8 cellular contexts compared by ENCODE assay signal in genomic region chr14:104676694-104677505, GRCh38. TPM values are rescaled to one million over a fixed set of nuclear protein-coding genes. Genes with fewer than 3 reads are reported as not detected.
DNase-seq lines count a peak whose midpoint lies in the region; ATAC-seq, FAIRE-seq and TF ChIP-seq lines count a peak whose summit lies in the region.

No MANE protein-coding gene starts in this region.

- no peaks in the 10 kb centered on the region for H3K27me3 ChIP-seq in iPS-20b (ENCODE audit: insufficient read depth, low read length)

- peak; percentile 19 for ATAC-seq in HG03066 (IDR thresholded peaks at IDR 0.05; ENCODE audit: low read depth, unreplicated experiment)
- no peak for ATAC-seq in HG02588 (IDR thresholded peaks at IDR 0.05; ENCODE audit: unreplicated experiment)

- DNase-seq in GM12892 (ENCODE audit: insufficient read length) (no peak), NCI-H2081 treated with DMSO at 0.1 percent for 48 hours (lab: John Stamatoyannopoulos, UW) (no peak), GM12891 (ENCODE audit: insufficient read length, low spot score) (no peak)
- peak; percentile 46 for DNase-seq in activated T-helper 9 cell treated with anti-CD3 and anti-CD28 coated beads, Interleukin-2, amount 50 U/mL, for 16 hours (ENCODE audit: low read depth)
- peak in 2 of 3 experiments; percentile 42 to 49 for DNase-seq in stimulated activated CD4-positive, alpha-beta T cell treated with anti-CD3 and anti-CD28 coated beads, TNF-alpha, amount 100 ng/mL, for 4 hours (ENCODE audit: low read depth in 3 of 3)

- peaks cover 29% of the 10 kb centered on the region for H3K4me1 ChIP-seq in iPS-20b (ENCODE audit: insufficient read depth, low read length)

- peak overlapping the region; percentile 70 for H3K4me3 ChIP-seq in iPS-20b (ENCODE audit: low read length)

- peak; percentile 30 for FAIRE-seq in GM12892 (lab: Jason Lieb, UNC)
- no peak for FAIRE-seq in GM12891 (lab: Jason Lieb, UNC)

- peak overlapping the region; percentile 93 for H3K9ac ChIP-seq in iPS-20b (ENCODE audit: low read depth, low read length)

- H3K27ac ChIP-seq in iPS-20b (ENCODE audit: low read length) = peak overlapping the region; percentile 91

- TF ChIP-seq POLR2A in GM12892 (IDR thresholded peaks at IDR 0.05; ENCODE audit: low read depth, low read length) (no peak), GM12891 (IDR thresholded peaks at IDR 0.05; ENCODE audit: low read depth, low read length) (no peak)

- H3K9me3 ChIP-seq in iPS-20b (ENCODE audit: insufficient read depth, low read depth, low read length) = no peaks in the 10 kb centered on the region

- no peaks in the 10 kb centered on the region for H3K36me3 ChIP-seq in iPS-20b (ENCODE audit: insufficient read depth, low read depth, low read length)

TF ChIP-seq in GM12891, 5 proteins besides CTCF, POLR2A, EP300 and RAD21:
- TF ChIP-seq PAX5 (IDR thresholded peaks at IDR 0.05; ENCODE audit: insufficient read depth, low read length, severe bottlenecking) = no peak
- no peak for TF ChIP-seq POU2F2 (IDR thresholded peaks at IDR 0.05; ENCODE audit: low read depth, low read length)
- no peak for TF ChIP-seq SPI1 (IDR thresholded peaks at IDR 0.05; ENCODE audit: low read depth, low read length)
- TF ChIP-seq TAF1 (IDR thresholded peaks at IDR 0.05; ENCODE audit: low read depth, low read length) = no peak
- TF ChIP-seq POLR2AphosphoS5 (IDR thresholded peaks at IDR 0.05; ENCODE audit: low read depth, low read length) = no peak

RNA-seq across cellular contexts. Expression of gene INF2, which starts 12.5 kb away (rescaled TPM):
- 7.4 TPM for polyA plus RNA-seq in GM12892 (2012; ENCODE audit: missing spikeins)
- polyA plus RNA-seq in GM12891 (2012; ENCODE audit: low read depth, missing spikeins) = 15.6 TPM

RNA-seq across cellular contexts. Expression of gene ADSS1, which starts 47.1 kb away (rescaled TPM):
- not detected for polyA plus RNA-seq in GM12892 (2012; ENCODE audit: missing spikeins)
- polyA plus RNA-seq in GM12891 (2012; ENCODE audit: low read depth, missing spikeins) = 0.21 TPM

Comparison
In these comparisons a context has a peak if more than half of its experiments do, and no peak if none do; other contexts are left out.
1. DNase-seq: peak in activated T-helper 9 cell treated with anti-CD3 and anti-CD28 coated beads, Interleukin-2, amount 50 U/mL, for 16 hours (single experiment) and stimulated activated CD4-positive, alpha-beta T cell treated with anti-CD3 and anti-CD28 coated beads, TNF-alpha, amount 100 ng/mL, for 4 hours (2 of 3); none in GM12892 (single experiment), NCI-H2081 treated with DMSO at 0.1 percent for 48 hours (single experiment) and GM12891 (single experiment).